Comparison of ENCODE assay signal across 20 cellular contexts in genomic region chr4:166087569-166087968, GRCh38.
"Had no signal": no experiment of that assay in that cellular context is flagged by ENCODE, and none has a peak within 500 bp of the region (broad histone marks: within the 10 kb centered on the region; RNA-seq: fewer than 3 reads in every experiment).

No MANE protein-coding gene starts in this region.

- DNase-seq: effector CD8-positive, alpha-beta T cell; foreskin keratinocyte; heart left ventricle; hypothalamus; immature natural killer cell; left cardiac atrium; left ventricle myocardium superior; lower lobe of right lung; mesenchymal stem cell; mucosa of descending colon; naive B cell had no signal

- H3K27ac ChIP-seq: coronary artery, esophagus muscularis mucosa, foreskin keratinocyte, gastroesophageal sphincter, heart left ventricle, hepatocyte, left lung, lower lobe of right lung had no signal

- H3K4me3 ChIP-seq: coronary artery, esophagus muscularis mucosa, gastroesophageal sphincter, heart left ventricle, hepatocyte, left lung, lower lobe of right lung, mucosa of descending colon had no signal

- H3K4me1 ChIP-seq: gastroesophageal sphincter, heart left ventricle, left lung, lower lobe of right lung had no signal

- H3K4me2 ChIP-seq: hepatocyte had no signal

- ATAC-seq: foreskin keratinocyte, gastroesophageal sphincter, heart left ventricle, left cardiac atrium, left lung, left ventricle myocardium superior, lower lobe of right lung, mucosa of descending colon had no signal

- H3K9me3 ChIP-seq: esophagus muscularis mucosa, gastroesophageal sphincter, heart left ventricle, left lung, lower lobe of right lung, mucosa of descending colon had no signal

- FAIRE-seq: colon, endothelial cell of umbilical vein, frontal cortex, keratinocyte had no signal

- H3K79me2 ChIP-seq: hepatocyte had no signal

- H3K36me3 ChIP-seq: esophagus muscularis mucosa, gastroesophageal sphincter, heart left ventricle, left lung, lower lobe of right lung had no signal

- H3K27me3 ChIP-seq: esophagus muscularis mucosa, foreskin keratinocyte, gastroesophageal sphincter, heart left ventricle, hepatocyte, left lung had no signal

- H2AFZ ChIP-seq: hepatocyte had no signal
